In the genomic region with DNA sequence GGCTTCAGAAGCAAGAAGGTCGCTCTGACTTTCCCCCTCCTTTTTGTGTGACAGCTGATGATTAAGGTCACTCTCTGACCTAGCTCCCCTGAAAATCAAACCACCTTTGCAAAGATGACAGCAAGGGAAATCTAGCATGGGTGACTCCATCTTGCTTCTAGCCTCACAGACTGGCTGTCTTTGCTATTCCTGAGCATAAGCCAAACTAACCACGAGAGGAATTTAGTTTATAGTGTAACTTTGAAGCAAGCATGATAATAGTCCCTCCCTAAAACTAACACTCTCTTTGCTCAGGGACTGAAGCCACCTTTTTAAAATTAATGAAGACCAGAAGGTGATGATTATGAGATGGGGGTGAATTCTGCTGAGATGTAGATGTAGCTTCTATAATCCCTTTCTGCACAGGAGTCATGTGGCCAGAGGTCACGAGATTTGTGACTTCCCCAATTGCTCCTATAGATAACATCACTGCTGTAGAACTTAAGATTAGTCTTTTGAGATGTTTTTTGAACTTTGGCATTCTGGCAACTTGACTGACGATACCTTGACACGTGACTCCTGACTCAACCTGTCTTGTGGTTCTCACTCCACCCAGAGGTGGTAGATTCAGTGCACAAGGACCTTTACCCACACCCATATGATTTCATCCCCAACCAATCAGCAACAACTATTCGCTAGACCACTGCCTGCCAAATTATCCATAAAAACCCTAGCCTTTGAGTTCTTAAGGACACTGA, we compare ENCODE assay signal across 13 cellular contexts.
"Had no signal": no experiment of that assay in that cellular context is flagged by ENCODE, and none has a peak within 500 bp of the region (broad histone marks: within the 10 kb centered on the region; RNA-seq: fewer than 3 reads in every experiment).

No MANE protein-coding gene starts in this region.

- H3K27me3 ChIP-seq: cardiac muscle cell, left lung had no signal

- H3K4me3 Mint-ChIP-seq: naive thymus-derived CD8-positive, alpha-beta T cell; stimulated activated memory B cell treated with anti-CD40 and anti-IgM and Interleukin-4, amounts not matched to agents 10 μg/mL and 1 μg/mL and 100 μg/mL, for 72 hours; T-helper 17 cell had no signal

- H3K4me1 Mint-ChIP-seq: stimulated activated memory B cell treated with anti-CD40 and anti-IgM and Interleukin-4, amounts not matched to agents 10 μg/mL and 1 μg/mL and 100 μg/mL, for 72 hours; T-helper 17 cell had no signal

- H3K4me1 ChIP-seq: left lung had no signal

- ATAC-seq: left lung; naive thymus-derived CD8-positive, alpha-beta T cell; stimulated activated memory B cell treated with anti-CD40 and anti-IgM and Interleukin-4, amounts not matched to agents 10 μg/mL and 1 μg/mL and 100 μg/mL, for 72 hours; T-helper 17 cell had no signal

- H3K4me3 ChIP-seq: cardiac muscle cell, left lung had no signal

- H3K9me3 ChIP-seq: left lung had no signal

- DNase-seq: activated CD4-positive, alpha-beta T cell treated with anti-CD3 and anti-CD28 coated beads for 48 hours; activated CD8-positive, alpha-beta memory T cell treated with anti-CD3 and anti-CD28 coated beads, Interleukin-2, amount 50 U/mL, for 48 hours; hippocampal formation; left lung; naive thymus-derived CD8-positive, alpha-beta T cell; nucleus accumbens; posterior cingulate gyrus; retina; substantia nigra; T-helper 17 cell; trophoblast cell had no signal

- H3K36me3 ChIP-seq: cardiac muscle cell, left lung had no signal

- H3K27ac Mint-ChIP-seq: naive thymus-derived CD8-positive, alpha-beta T cell; stimulated activated memory B cell treated with anti-CD40 and anti-IgM and Interleukin-4, amounts not matched to agents 10 μg/mL and 1 μg/mL and 100 μg/mL, for 72 hours; T-helper 17 cell had no signal

- H3K36me3 Mint-ChIP-seq: naive thymus-derived CD8-positive, alpha-beta T cell; stimulated activated memory B cell treated with anti-CD40 and anti-IgM and Interleukin-4, amounts not matched to agents 10 μg/mL and 1 μg/mL and 100 μg/mL, for 72 hours had no signal

- H3K27ac ChIP-seq: cardiac muscle cell, left lung had no signal

- H3K9me3 Mint-ChIP-seq: naive thymus-derived CD8-positive, alpha-beta T cell; stimulated activated memory B cell treated with anti-CD40 and anti-IgM and Interleukin-4, amounts not matched to agents 10 μg/mL and 1 μg/mL and 100 μg/mL, for 72 hours had no signal
